ENCODE assay signal across 26 cellular contexts in genomic region chr11:76739798-76740197, GRCh38. TPM values are rescaled to one million over a fixed set of nuclear protein-coding genes. Genes with fewer than 3 reads are reported as not detected.
"Had no signal": no experiment of that assay in that cellular context is flagged by ENCODE, and none has a peak within 500 bp of the region (broad histone marks: within the 10 kb centered on the region; RNA-seq: fewer than 3 reads in every experiment).

No MANE protein-coding gene starts in this region.

- H3K4me2 ChIP-seq: smooth muscle cell had no signal

- H3K27ac ChIP-seq: left ventricle myocardium inferior, pancreas, prostate gland, tibial nerve, uterus had no signal

- H3K27me3 ChIP-seq: pancreas, tibial nerve, uterus had no signal

- H3K4me1 ChIP-seq: pancreas, prostate gland, uterus had no signal

- FAIRE-seq: islet of Langerhans, kidney, pancreas had no signal

- H3K9me3 ChIP-seq: left ventricle myocardium inferior, mucosa of descending colon, pancreas, prostate gland, tibial nerve, uterus had no signal

- H3K36me3 ChIP-seq: left ventricle myocardium inferior, pancreas, prostate gland, tibial nerve, uterus had no signal

- H3K4me3 ChIP-seq: left ventricle myocardium inferior, lung, mucosa of descending colon, pancreas, prostate gland, smooth muscle cell, tibial nerve, uterus had no signal

- ATAC-seq: left colon; mucosa of descending colon; naive thymus-derived CD4-positive, alpha-beta T cell; natural killer cell treated with Interleukin-12 subunit alpha and Interleukin-12 subunit beta and Interleukin-15 and Interleukin-18, amount 100 ng/mL, for 72 hours; pancreas; stimulated activated memory B cell treated with anti-CD40 and anti-IgM and Interleukin-4, amounts not matched to agents 10 μg/mL and 1 μg/mL and 100 μg/mL, for 72 hours; stimulated activated naive CD8-positive, alpha-beta T cell treated with anti-CD3 and anti-CD28 coated beads, Interleukin-15, amount 100 ng/mL, for 72 hours had no signal

- DNase-seq: hypothalamus; immature natural killer cell; kidney; left colon; left ventricle myocardium inferior; midbrain; mucosa of descending colon; naive thymus-derived CD4-positive, alpha-beta T cell; pancreas; retina; right cardiac atrium; stimulated activated CD4-positive, alpha-beta T cell treated with anti-CD3 and anti-CD28 coated beads, Interleukin-1b, Interleukin-23, amount 100 ng/mL, for 48 hours; stimulated activated CD4-positive, alpha-beta T cell treated with anti-CD3 and anti-CD28 coated beads, Interleukin-2, amount 100 ng/mL, for 48 hours; stimulated activated CD4-positive, alpha-beta T cell treated with anti-CD3 and anti-CD28 coated beads, Interleukin-4, amount 100 ng/mL, for 4 hours; stimulated activated CD8-positive, alpha-beta memory T cell treated with anti-CD3 and anti-CD28 coated beads, Interleukin-4, amount 100 ng/mL, for 48 hours; stimulated activated naive CD4-positive, alpha-beta T cell treated with Interleukin-2 at 50 U/mL for 16 hours; stimulated activated naive CD8-positive, alpha-beta T cell treated with anti-CD3 and anti-CD28 coated beads, Interleukin-15, amount 100 ng/mL, for 72 hours; substantia nigra had no signal

RNA-seq across cellular contexts. Expression of gene TSKU, which starts 43.4 kb away (rescaled TPM):
- total RNA-seq: natural killer cell treated with Interleukin-12 subunit alpha and Interleukin-12 subunit beta and Interleukin-15 and Interleukin-18, amount 100 ng/mL, for 72 hours had no signal
- polyA plus RNA-seq: immature natural killer cell; naive thymus-derived CD4-positive, alpha-beta T cell had no signal
